27 cellular contexts compared by ENCODE assay signal in genomic region chr1:110768595-110768994, GRCh38.
"Had no signal": no experiment of that assay in that cellular context is flagged by ENCODE, and none has a peak within 500 bp of the region (broad histone marks: within the 10 kb centered on the region; RNA-seq: fewer than 3 reads in every experiment).

No MANE protein-coding gene starts in this region.

- FAIRE-seq: astrocyte, RCC 7860, TTC549 had no signal

- DNase-seq: activated B cell treated with CpG ODN at 0.5 μM for 24 hours; activated CD4-positive, alpha-beta memory T cell treated with anti-CD3 and anti-CD28 coated beads for 36 hours; activated CD4-positive, alpha-beta T cell treated with anti-CD3 and anti-CD28 coated beads for 1 hour; activated CD4-positive, alpha-beta T cell treated with anti-CD3 and anti-CD28 coated beads, Interleukin-2, amount 10 ng/mL, durations not matched to agents 7 days and 5 days; activated CD8-positive, alpha-beta memory T cell treated with anti-CD3 and anti-CD28 coated beads for 24 hours; activated gamma-delta T cell; activated naive CD4-positive, alpha-beta T cell treated with anti-CD3 and anti-CD28 coated beads for 36 hours; activated T-cell treated with anti-CD3 and anti-CD28 coated beads for 4 hours; activated T-cell treated with anti-CD3 and anti-CD28 coated beads, Interleukin-2, amount 50 U/mL, for 48 hours; amygdala; Karpas-422; NCI-H1105; NCI-H1436; NCI-H1694 treated with DMSO at 0.1 percent for 48 hours; NCI-H2029 treated with DMSO at 0.1 percent for 48 hours; NCI-H510A treated with DMSO at 0.1 percent for 48 hours; NCI-H69; PC-3; SHP77; T-helper 17 cell; T-helper 9 cell had no signal

- H3K4me3 Mint-ChIP-seq: activated B cell treated with CpG ODN at 0.5 μM for 24 hours; activated CD4-positive, alpha-beta memory T cell treated with anti-CD3 and anti-CD28 coated beads for 36 hours; activated CD4-positive, alpha-beta T cell treated with anti-CD3 and anti-CD28 coated beads, Interleukin-2, amount 10 ng/mL, durations not matched to agents 7 days and 5 days; activated naive CD4-positive, alpha-beta T cell treated with anti-CD3 and anti-CD28 coated beads for 36 hours; activated naive CD8-positive, alpha-beta T cell; activated T-helper 17 cell treated with anti-CD3 and anti-CD28 coated beads, Interleukin-2, amount 50 U/mL, for 72 hours; brain; T-helper 17 cell had no signal

- H3K36me3 Mint-ChIP-seq: activated CD4-positive, alpha-beta memory T cell treated with anti-CD3 and anti-CD28 coated beads for 36 hours; activated naive CD8-positive, alpha-beta T cell; brain had no signal

- ATAC-seq: activated T-helper 17 cell treated with anti-CD3 and anti-CD28 coated beads, Interleukin-2, amount 50 U/mL, for 72 hours; PC-3; T-helper 17 cell had no signal

- H3K9me3 Mint-ChIP-seq: activated B cell treated with CpG ODN at 0.5 μM for 24 hours; activated CD4-positive, alpha-beta memory T cell treated with anti-CD3 and anti-CD28 coated beads for 36 hours; activated CD4-positive, alpha-beta T cell treated with anti-CD3 and anti-CD28 coated beads, Interleukin-2, amount 10 ng/mL, durations not matched to agents 7 days and 5 days; activated naive CD4-positive, alpha-beta T cell treated with anti-CD3 and anti-CD28 coated beads for 36 hours; activated T-helper 17 cell treated with anti-CD3 and anti-CD28 coated beads, Interleukin-2, amount 50 U/mL, for 72 hours; brain had no signal

- H3K27ac Mint-ChIP-seq: activated B cell treated with CpG ODN at 0.5 μM for 24 hours; activated CD4-positive, alpha-beta memory T cell treated with anti-CD3 and anti-CD28 coated beads for 36 hours; activated CD4-positive, alpha-beta T cell treated with anti-CD3 and anti-CD28 coated beads, Interleukin-2, amount 10 ng/mL, durations not matched to agents 7 days and 5 days; activated naive CD4-positive, alpha-beta T cell treated with anti-CD3 and anti-CD28 coated beads for 36 hours; activated naive CD8-positive, alpha-beta T cell; activated T-helper 17 cell treated with anti-CD3 and anti-CD28 coated beads, Interleukin-2, amount 50 U/mL, for 72 hours; brain; T-helper 17 cell had no signal
